ENCODE assay signal across 32 cellular contexts in genomic region chr3:72766866-72767265, GRCh38.
"Had no signal": no experiment of that assay in that cellular context is flagged by ENCODE, and none has a peak within 500 bp of the region (broad histone marks: within the 10 kb centered on the region; RNA-seq: fewer than 3 reads in every experiment).

No MANE protein-coding gene starts in this region.

- H3K27me3 ChIP-seq: brain microvascular endothelial cell, gastroesophageal sphincter, pancreas, sigmoid colon had no signal

- H3K27ac ChIP-seq: brain microvascular endothelial cell, gastroesophageal sphincter, pancreas, prostate gland, sigmoid colon, thoracic aorta had no signal

- DNase-seq: activated CD4-positive, alpha-beta memory T cell treated with anti-CD3 and anti-CD28 coated beads for 36 hours; activated CD4-positive, alpha-beta T cell treated with anti-CD3 and anti-CD28 coated beads, Interleukin-2, amount 10 ng/mL, durations not matched to agents 24 days and 14 days; activated CD4-positive, CD25-positive, alpha-beta regulatory T cell treated with anti-CD3 and anti-CD28 coated beads, Interleukin-2, amount 50 U/mL, for 72 hours; activated CD8-positive, alpha-beta memory T cell treated with anti-CD3 and anti-CD28 coated beads, Interleukin-2, amount 50 U/mL, for 48 hours; activated gamma-delta T cell; activated naive CD4-positive, alpha-beta T cell treated with anti-CD3 and anti-CD28 coated beads, Interleukin-2, amount 10 ng/mL, durations not matched to agents 7 days and 5 days; activated naive CD8-positive, alpha-beta T cell treated with anti-CD3 and anti-CD28 coated beads, Interleukin-2, amount 10 ng/mL, durations not matched to agents 7 days and 5 days; activated T-cell treated with anti-CD3 and anti-CD28 coated beads, Interleukin-2, amount 50 U/mL, for 24 hours; brain microvascular endothelial cell; cortex of kidney; effector memory CD8-positive, alpha-beta T cell; head of caudate nucleus; hippocampal formation; left cardiac atrium; left ventricle myocardium superior; mammary epithelial cell; midbrain; naive thymus-derived CD4-positive, alpha-beta T cell; nucleus accumbens; pancreas; retina; sigmoid colon; small intestine; stimulated activated CD4-positive, alpha-beta T cell treated with anti-CD3 and anti-CD28 coated beads, Interleukin-4, amount 100 ng/mL, for 24 hours; T-helper 9 cell; trophoblast cell had no signal

- ATAC-seq: effector memory CD8-positive, alpha-beta T cell; gastroesophageal sphincter; left cardiac atrium; naive thymus-derived CD4-positive, alpha-beta T cell; pancreas; stimulated activated effector memory CD8-positive, alpha-beta T cell treated with anti-CD3 and anti-CD28 coated beads, Interleukin-12 subunit alpha, Interleukin-12 subunit beta, amount 100 ng/mL, for 72 hours had no signal

- H3K36me3 ChIP-seq: gastroesophageal sphincter, pancreas, prostate gland, sigmoid colon, thoracic aorta, WERI-Rb-1 had no signal

- H3K4me3 ChIP-seq: gastroesophageal sphincter, pancreas, prostate gland, sigmoid colon, thoracic aorta had no signal

- H3K27ac Mint-ChIP-seq: activated CD4-positive, alpha-beta memory T cell treated with anti-CD3 and anti-CD28 coated beads for 36 hours; activated CD4-positive, alpha-beta T cell treated with anti-CD3 and anti-CD28 coated beads, Interleukin-2, amount 10 ng/mL, durations not matched to agents 24 days and 14 days; activated naive CD4-positive, alpha-beta T cell treated with anti-CD3 and anti-CD28 coated beads, Interleukin-2, amount 10 ng/mL, durations not matched to agents 7 days and 5 days; activated naive CD8-positive, alpha-beta T cell treated with anti-CD3 and anti-CD28 coated beads, Interleukin-2, amount 10 ng/mL, durations not matched to agents 7 days and 5 days; activated T-cell treated with anti-CD3 and anti-CD28 coated beads, Interleukin-2, amount 50 U/mL, for 24 hours; effector memory CD8-positive, alpha-beta T cell; stimulated activated naive CD8-positive, alpha-beta T cell treated with anti-CD3 and anti-CD28 coated beads, Interleukin-15, Interleukin-2, amounts not matched to agents 100 ng/mL and 50 ng/mL, for 24 hours had no signal

- H3K9me3 Mint-ChIP-seq: activated CD4-positive, alpha-beta memory T cell treated with anti-CD3 and anti-CD28 coated beads for 36 hours; activated CD4-positive, alpha-beta T cell treated with anti-CD3 and anti-CD28 coated beads, Interleukin-2, amount 10 ng/mL, durations not matched to agents 24 days and 14 days; activated naive CD4-positive, alpha-beta T cell treated with anti-CD3 and anti-CD28 coated beads, Interleukin-2, amount 10 ng/mL, durations not matched to agents 7 days and 5 days; activated naive CD8-positive, alpha-beta T cell treated with anti-CD3 and anti-CD28 coated beads, Interleukin-2, amount 10 ng/mL, durations not matched to agents 7 days and 5 days; activated T-cell treated with anti-CD3 and anti-CD28 coated beads, Interleukin-2, amount 50 U/mL, for 24 hours; effector memory CD8-positive, alpha-beta T cell; naive thymus-derived CD4-positive, alpha-beta T cell; stimulated activated effector memory CD8-positive, alpha-beta T cell treated with anti-CD3 and anti-CD28 coated beads, Interleukin-12 subunit alpha, Interleukin-12 subunit beta, amount 100 ng/mL, for 72 hours; stimulated activated naive CD8-positive, alpha-beta T cell treated with anti-CD3 and anti-CD28 coated beads, Interleukin-15, Interleukin-2, amounts not matched to agents 100 ng/mL and 50 ng/mL, for 24 hours had no signal

- H3K27me3 Mint-ChIP-seq: activated CD4-positive, alpha-beta memory T cell treated with anti-CD3 and anti-CD28 coated beads for 36 hours; activated CD4-positive, alpha-beta T cell treated with anti-CD3 and anti-CD28 coated beads, Interleukin-2, amount 10 ng/mL, durations not matched to agents 24 days and 14 days; activated naive CD4-positive, alpha-beta T cell treated with anti-CD3 and anti-CD28 coated beads, Interleukin-2, amount 10 ng/mL, durations not matched to agents 7 days and 5 days; activated naive CD8-positive, alpha-beta T cell treated with anti-CD3 and anti-CD28 coated beads, Interleukin-2, amount 10 ng/mL, durations not matched to agents 7 days and 5 days; activated T-cell treated with anti-CD3 and anti-CD28 coated beads, Interleukin-2, amount 50 U/mL, for 24 hours; effector memory CD8-positive, alpha-beta T cell; naive thymus-derived CD4-positive, alpha-beta T cell; stimulated activated naive CD8-positive, alpha-beta T cell treated with anti-CD3 and anti-CD28 coated beads, Interleukin-15, Interleukin-2, amounts not matched to agents 100 ng/mL and 50 ng/mL, for 24 hours had no signal

- H3K4me1 ChIP-seq: pancreas had no signal

- H3K9me3 ChIP-seq: gastroesophageal sphincter, pancreas, prostate gland, sigmoid colon, thoracic aorta had no signal

- H3K4me3 Mint-ChIP-seq: activated CD4-positive, alpha-beta memory T cell treated with anti-CD3 and anti-CD28 coated beads for 36 hours; activated CD4-positive, alpha-beta T cell treated with anti-CD3 and anti-CD28 coated beads, Interleukin-2, amount 10 ng/mL, durations not matched to agents 24 days and 14 days; activated naive CD4-positive, alpha-beta T cell treated with anti-CD3 and anti-CD28 coated beads, Interleukin-2, amount 10 ng/mL, durations not matched to agents 7 days and 5 days; activated naive CD8-positive, alpha-beta T cell treated with anti-CD3 and anti-CD28 coated beads, Interleukin-2, amount 10 ng/mL, durations not matched to agents 7 days and 5 days; activated T-cell treated with anti-CD3 and anti-CD28 coated beads, Interleukin-2, amount 50 U/mL, for 24 hours; effector memory CD8-positive, alpha-beta T cell; naive thymus-derived CD4-positive, alpha-beta T cell; stimulated activated effector memory CD8-positive, alpha-beta T cell treated with anti-CD3 and anti-CD28 coated beads, Interleukin-12 subunit alpha, Interleukin-12 subunit beta, amount 100 ng/mL, for 72 hours; stimulated activated naive CD8-positive, alpha-beta T cell treated with anti-CD3 and anti-CD28 coated beads, Interleukin-15, Interleukin-2, amounts not matched to agents 100 ng/mL and 50 ng/mL, for 24 hours had no signal
